In genomic region chr14:67199016-67199415, GRCh38 we compare ENCODE assay signal across 26 cellular contexts. TPM values are rescaled to one million over a fixed set of nuclear protein-coding genes. Genes with fewer than 3 reads are reported as not detected.
A peak's percentile ranks its signal among the peaks of the same experiment; 100 is the strongest.
DNase-seq lines count a peak whose midpoint lies in the region; ATAC-seq, FAIRE-seq and TF ChIP-seq lines count a peak whose summit lies in the region.
"Had no signal": no experiment of that assay in that cellular context is flagged by ENCODE, and none has a peak within 500 bp of the region (broad histone marks: within the 10 kb centered on the region; RNA-seq: fewer than 3 reads in every experiment).

No MANE protein-coding gene starts in this region.

- H3K27ac Mint-ChIP-seq in chondrocyte (ENCODE audit: unreplicated experiment), result no peak overlapping the region
- H3K27ac Mint-ChIP-seq: B cell; CD14-positive monocyte; CD8-positive, alpha-beta memory T cell; H9; IgD-negative memory B cell; T-cell had no signal

- FAIRE-seq in H54 (lab: Jason Lieb, UNC), result peak; percentile 74

- ATAC-seq in HG02678 (IDR thresholded peaks at IDR 0.05; ENCODE audit: unreplicated experiment) (no peak), GM18909 (IDR thresholded peaks at IDR 0.05; ENCODE audit: poor library complexity, unreplicated experiment) (no peak)
- ATAC-seq: T-cell had no signal

- H3K36me3 Mint-ChIP-seq in chondrocyte (ENCODE audit: low read depth), result no peaks in the 10 kb centered on the region
- H3K36me3 Mint-ChIP-seq: CD14-positive monocyte; CD8-positive, alpha-beta memory T cell; T-cell had no signal

- DNase-seq in H54 (ENCODE audit: insufficient read length, low spot score), result no peak
- DNase-seq in M059J (ENCODE audit: low read depth), result peak; percentile 24
- DNase-seq in glomerular visceral epithelial cell (ENCODE audit: extremely low spot score), result peak; percentile 8
- no peak for DNase-seq in chondrocyte (ENCODE audit: low spot score)
- DNase-seq in C1 segment of cervical spinal cord (lab: John Stamatoyannopoulos, UW), result no peak
- DNase-seq: CD8-positive, alpha-beta memory T cell; DMS 273 treated with DMSO at 0.1 percent for 48 hours; DMS79; H9; NCI-H1092 treated with DMSO at 0.1 percent for 48 hours; NCI-H1436 treated with DMSO at 0.1 percent for 48 hours; NCI-H1930; NCI-H446; NCI-H524 treated with DMSO at 0.1 percent for 48 hours; NCI-H774; NK-92 treated with Interleukin-12 subunit alpha and Interleukin-12 subunit beta, amount 100 ng/mL, for 24 hours; PC-9; Right ventricle myocardium superior; T-cell had no signal

- no peak for TF ChIP-seq POLR2A in H54 (IDR thresholded peaks at IDR 0.05; ENCODE audit: low read depth, low read length)

- H3K27me3 Mint-ChIP-seq in chondrocyte (ENCODE audit: low read depth), result no peaks in the 10 kb centered on the region

- no peaks in the 10 kb centered on the region for H3K9me3 Mint-ChIP-seq in chondrocyte (ENCODE audit: low read depth)
- H3K9me3 Mint-ChIP-seq: CD8-positive, alpha-beta memory T cell; H9; IgD-negative memory B cell; T-cell had no signal

- TF ChIP-seq CTCF in chondrocyte (IDR thresholded peaks at IDR 0.05), result no peak

- H3K4me1 Mint-ChIP-seq in chondrocyte (ENCODE audit: low read depth), result peaks cover 5% of the 10 kb centered on the region
- H3K4me1 Mint-ChIP-seq: B cell, CD14-positive monocyte, H9, IgD-negative memory B cell had no signal

- H3K4me3 Mint-ChIP-seq in chondrocyte (ENCODE audit: unreplicated experiment), result no peak overlapping the region
- H3K4me3 Mint-ChIP-seq: B cell; CD14-positive monocyte; CD8-positive, alpha-beta memory T cell; H9; IgD-negative memory B cell; T-cell had no signal

RNA-seq across cellular contexts. Expression of gene GARIN2, which starts 9.8 kb away (rescaled TPM):
- total RNA-seq in M059J (2014; rRNA removed; shearing (Covaris generic)), result not detected in 2 replicates
- total RNA-seq in chondrocyte, result not detected in 3 replicates
- total RNA-seq: CD8-positive, alpha-beta memory T cell; H9; RPMI7951; SJSA1 had no signal

RNA-seq across cellular contexts. Expression of gene PALS1, which starts 42.2 kb away (rescaled TPM):
- total RNA-seq in M059J (2014; rRNA removed; shearing (Covaris generic)), result 32.6 and 45.7 TPM in 2 replicates
- total RNA-seq in chondrocyte, result 12.5 to 14.5 TPM (median 14.3 TPM) in 3 replicates

Comparison
In these comparisons a context has a peak if more than half of its experiments do, and no peak if none do; other contexts are left out.
1. DNase-seq: peak in M059J (single experiment) and glomerular visceral epithelial cell (single experiment); none in H54 (single experiment), chondrocyte (single experiment) and C1 segment of cervical spinal cord (0 of 14).